Comparison of ENCODE assay signal across 1 cellular context in the genomic region with DNA sequence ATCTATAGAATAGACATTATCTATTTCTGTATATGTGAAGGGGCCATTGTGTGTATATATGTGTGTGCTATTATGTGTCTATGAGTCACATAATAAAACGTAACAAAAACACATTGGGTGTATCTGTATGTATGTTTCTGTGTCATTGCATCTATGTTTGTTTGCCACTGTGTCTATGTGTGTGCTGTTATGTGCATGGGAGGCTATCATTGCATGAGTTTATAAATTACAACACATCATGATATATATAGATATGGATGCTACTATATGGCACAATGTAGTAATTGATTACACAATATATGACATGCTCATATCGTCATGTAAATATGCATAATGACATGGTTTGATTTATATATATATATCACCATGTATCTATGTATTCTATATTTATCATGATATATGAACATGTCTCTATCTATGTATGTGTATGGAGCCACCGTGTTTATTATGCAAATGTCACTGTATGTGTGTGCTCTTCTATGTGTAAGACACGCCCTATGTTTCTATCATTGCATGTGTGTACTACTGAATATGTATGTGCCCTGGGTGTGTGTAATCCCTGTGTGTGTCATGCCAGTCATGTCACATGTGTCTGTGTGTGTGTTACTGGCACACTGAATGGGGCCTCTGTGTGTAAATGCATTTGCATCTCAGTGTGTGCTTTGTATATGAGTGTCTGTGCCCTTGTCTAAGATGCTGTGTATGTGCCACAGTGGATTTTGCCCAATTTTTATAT.
TF ChIP-seq lines count a peak whose summit lies in the region.

No MANE protein-coding gene starts in this region.

TF ChIP-seq in K562, 482 proteins besides CTCF, POLR2A, EP300 and RAD21 (continued from another document and continues in another):
- TF ChIP-seq, protein P1, sequence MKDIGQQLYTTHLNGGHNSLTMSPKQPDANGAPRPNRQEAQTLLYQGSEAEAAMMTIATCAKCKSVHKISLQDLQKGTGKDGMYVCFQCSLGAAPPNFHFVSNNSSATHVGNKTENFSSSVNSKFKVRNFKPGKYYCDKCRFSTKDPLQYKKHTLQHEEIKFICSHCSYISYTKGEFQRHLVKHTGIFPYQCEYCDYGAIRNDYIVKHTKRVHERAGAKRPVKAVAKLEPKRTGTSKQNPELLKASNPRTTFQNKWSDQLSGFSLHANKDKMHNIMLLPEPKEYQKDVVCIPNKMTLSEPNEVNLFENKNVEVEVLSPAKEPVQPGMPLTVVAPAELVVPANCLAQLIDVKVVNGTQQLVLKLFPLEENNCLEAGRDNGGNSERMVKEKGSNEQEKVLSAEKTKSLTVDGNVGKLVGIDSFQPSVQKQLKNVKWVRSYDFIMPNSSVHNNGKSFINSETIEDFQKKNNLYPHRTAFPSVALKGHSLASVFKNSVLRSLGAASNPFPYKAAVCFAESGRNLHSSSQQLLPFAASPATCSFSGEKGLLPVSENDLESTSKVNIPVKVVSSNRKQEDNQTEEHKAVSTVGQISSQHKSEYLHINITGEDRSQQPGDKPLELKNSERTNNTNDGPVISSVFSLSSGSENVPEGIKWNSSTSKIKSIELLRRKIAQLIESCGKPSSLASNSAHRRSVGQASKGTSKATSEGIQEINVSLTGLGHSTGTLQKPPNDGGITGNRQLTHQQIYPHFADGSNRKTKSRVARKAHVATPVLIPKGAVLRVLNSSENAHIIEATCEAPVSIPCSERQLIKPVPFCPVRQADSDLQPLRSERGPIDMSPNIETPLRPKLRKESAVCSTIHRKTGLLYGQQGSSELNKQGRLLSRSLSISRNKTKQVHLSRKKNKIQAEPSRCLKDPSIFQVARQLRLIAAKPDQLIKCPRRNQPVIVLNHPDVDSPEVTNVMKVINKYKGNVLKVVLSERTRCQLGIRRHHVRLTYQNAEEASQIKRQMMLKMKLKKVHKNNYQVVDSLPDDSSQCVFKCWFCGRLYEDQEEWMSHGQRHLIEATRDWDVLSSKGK (CRISPR knock-in tag; IDR thresholded peaks at IDR 0.05): no peak
- TF ChIP-seq TAF9B (IDR thresholded peaks at IDR 0.05; ENCODE audit: partially characterized antibody): no peak
- no peak for TF ChIP-seq CBFB (CRISPR knock-in tag; IDR thresholded peaks at IDR 0.05)
- no peak for TF ChIP-seq ZNF347 (CRISPR knock-in tag; IDR thresholded peaks at IDR 0.05; ENCODE audit: low read depth)
- no peak for TF ChIP-seq BCL6 (CRISPR knock-in tag; IDR thresholded peaks at IDR 0.05)
- TF ChIP-seq, protein P2, sequence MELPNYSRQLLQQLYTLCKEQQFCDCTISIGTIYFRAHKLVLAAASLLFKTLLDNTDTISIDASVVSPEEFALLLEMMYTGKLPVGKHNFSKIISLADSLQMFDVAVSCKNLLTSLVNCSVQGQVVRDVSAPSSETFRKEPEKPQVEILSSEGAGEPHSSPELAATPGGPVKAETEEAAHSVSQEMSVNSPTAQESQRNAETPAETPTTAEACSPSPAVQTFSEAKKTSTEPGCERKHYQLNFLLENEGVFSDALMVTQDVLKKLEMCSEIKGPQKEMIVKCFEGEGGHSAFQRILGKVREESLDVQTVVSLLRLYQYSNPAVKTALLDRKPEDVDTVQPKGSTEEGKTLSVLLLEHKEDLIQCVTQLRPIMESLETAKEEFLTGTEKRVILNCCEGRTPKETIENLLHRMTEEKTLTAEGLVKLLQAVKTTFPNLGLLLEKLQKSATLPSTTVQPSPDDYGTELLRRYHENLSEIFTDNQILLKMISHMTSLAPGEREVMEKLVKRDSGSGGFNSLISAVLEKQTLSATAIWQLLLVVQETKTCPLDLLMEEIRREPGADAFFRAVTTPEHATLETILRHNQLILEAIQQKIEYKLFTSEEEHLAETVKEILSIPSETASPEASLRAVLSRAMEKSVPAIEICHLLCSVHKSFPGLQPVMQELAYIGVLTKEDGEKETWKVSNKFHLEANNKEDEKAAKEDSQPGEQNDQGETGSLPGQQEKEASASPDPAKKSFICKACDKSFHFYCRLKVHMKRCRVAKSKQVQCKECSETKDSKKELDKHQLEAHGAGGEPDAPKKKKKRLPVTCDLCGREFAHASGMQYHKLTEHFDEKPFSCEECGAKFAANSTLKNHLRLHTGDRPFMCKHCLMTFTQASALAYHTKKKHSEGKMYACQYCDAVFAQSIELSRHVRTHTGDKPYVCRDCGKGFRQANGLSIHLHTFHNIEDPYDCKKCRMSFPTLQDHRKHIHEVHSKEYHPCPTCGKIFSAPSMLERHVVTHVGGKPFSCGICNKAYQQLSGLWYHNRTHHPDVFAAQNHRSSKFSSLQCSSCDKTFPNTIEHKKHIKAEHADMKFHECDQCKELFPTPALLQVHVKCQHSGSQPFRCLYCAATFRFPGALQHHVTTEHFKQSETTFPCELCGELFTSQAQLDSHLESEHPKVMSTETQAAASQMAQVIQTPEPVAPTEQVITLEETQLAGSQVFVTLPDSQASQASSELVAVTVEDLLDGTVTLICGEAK (IDR thresholded peaks at IDR 0.05): no peak
- TF ChIP-seq, protein P2 (CRISPR knock-in tag; IDR thresholded peaks at IDR 0.05): no peak
- TF ChIP-seq NFIC (IDR thresholded peaks at IDR 0.05): peak; percentile 37; the same call in 1 of the 2 replicates
- TF ChIP-seq, protein P3, sequence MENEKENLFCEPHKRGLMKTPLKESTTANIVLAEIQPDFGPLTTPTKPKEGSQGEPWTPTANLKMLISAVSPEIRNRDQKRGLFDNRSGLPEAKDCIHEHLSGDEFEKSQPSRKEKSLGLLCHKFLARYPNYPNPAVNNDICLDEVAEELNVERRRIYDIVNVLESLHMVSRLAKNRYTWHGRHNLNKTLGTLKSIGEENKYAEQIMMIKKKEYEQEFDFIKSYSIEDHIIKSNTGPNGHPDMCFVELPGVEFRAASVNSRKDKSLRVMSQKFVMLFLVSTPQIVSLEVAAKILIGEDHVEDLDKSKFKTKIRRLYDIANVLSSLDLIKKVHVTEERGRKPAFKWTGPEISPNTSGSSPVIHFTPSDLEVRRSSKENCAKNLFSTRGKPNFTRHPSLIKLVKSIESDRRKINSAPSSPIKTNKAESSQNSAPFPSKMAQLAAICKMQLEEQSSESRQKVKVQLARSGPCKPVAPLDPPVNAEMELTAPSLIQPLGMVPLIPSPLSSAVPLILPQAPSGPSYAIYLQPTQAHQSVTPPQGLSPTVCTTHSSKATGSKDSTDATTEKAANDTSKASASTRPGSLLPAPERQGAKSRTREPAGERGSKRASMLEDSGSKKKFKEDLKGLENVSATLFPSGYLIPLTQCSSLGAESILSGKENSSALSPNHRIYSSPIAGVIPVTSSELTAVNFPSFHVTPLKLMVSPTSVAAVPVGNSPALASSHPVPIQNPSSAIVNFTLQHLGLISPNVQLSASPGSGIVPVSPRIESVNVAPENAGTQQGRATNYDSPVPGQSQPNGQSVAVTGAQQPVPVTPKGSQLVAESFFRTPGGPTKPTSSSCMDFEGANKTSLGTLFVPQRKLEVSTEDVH (IDR thresholded peaks at IDR 0.05; ENCODE audit: low read depth, partially characterized antibody): peak; percentile 65
- no peak for TF ChIP-seq ZNF311 (CRISPR knock-in tag; IDR thresholded peaks at IDR 0.05)
- TF ChIP-seq ZNF764 (CRISPR knock-in tag; IDR thresholded peaks at IDR 0.05; ENCODE audit: low read depth): no peak
- TF ChIP-seq, protein P4, sequence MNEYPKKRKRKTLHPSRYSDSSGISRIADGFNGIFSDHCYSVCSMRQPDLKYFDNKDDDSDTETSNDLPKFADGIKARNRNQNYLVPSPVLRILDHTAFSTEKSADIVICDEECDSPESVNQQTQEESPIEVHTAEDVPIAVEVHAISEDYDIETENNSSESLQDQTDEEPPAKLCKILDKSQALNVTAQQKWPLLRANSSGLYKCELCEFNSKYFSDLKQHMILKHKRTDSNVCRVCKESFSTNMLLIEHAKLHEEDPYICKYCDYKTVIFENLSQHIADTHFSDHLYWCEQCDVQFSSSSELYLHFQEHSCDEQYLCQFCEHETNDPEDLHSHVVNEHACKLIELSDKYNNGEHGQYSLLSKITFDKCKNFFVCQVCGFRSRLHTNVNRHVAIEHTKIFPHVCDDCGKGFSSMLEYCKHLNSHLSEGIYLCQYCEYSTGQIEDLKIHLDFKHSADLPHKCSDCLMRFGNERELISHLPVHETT (CRISPR knock-in tag; conservative IDR thresholded peaks at IDR 0.05 in 1 of 2, IDR thresholded peaks at IDR 0.05 in 1 of 2): no peak
- TF ChIP-seq, protein P5, sequence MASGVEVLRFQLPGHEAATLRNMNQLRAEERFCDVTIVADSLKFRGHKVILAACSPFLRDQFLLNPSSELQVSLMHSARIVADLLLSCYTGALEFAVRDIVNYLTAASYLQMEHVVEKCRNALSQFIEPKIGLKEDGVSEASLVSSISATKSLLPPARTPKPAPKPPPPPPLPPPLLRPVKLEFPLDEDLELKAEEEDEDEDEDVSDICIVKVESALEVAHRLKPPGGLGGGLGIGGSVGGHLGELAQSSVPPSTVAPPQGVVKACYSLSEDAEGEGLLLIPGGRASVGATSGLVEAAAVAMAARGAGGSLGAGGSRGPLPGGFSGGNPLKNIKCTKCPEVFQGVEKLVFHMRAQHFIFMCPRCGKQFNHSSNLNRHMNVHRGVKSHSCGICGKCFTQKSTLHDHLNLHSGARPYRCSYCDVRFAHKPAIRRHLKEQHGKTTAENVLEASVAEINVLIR (CRISPR knock-in tag; IDR thresholded peaks at IDR 0.05): no peak
- TF ChIP-seq, protein P6, sequence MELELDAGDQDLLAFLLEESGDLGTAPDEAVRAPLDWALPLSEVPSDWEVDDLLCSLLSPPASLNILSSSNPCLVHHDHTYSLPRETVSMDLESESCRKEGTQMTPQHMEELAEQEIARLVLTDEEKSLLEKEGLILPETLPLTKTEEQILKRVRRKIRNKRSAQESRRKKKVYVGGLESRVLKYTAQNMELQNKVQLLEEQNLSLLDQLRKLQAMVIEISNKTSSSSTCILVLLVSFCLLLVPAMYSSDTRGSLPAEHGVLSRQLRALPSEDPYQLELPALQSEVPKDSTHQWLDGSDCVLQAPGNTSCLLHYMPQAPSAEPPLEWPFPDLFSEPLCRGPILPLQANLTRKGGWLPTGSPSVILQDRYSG (tag; conservative IDR thresholded peaks at IDR 0.05; ENCODE audit: low read depth): no peak
- TF ChIP-seq NR1H2 (CRISPR knock-in tag; IDR thresholded peaks at IDR 0.05): no peak
- TF ChIP-seq RFX1 (IDR thresholded peaks at IDR 0.05): no peak
- no peak for TF ChIP-seq PYGO2 (tag; IDR thresholded peaks at IDR 0.05)
- TF ChIP-seq, protein P7, sequence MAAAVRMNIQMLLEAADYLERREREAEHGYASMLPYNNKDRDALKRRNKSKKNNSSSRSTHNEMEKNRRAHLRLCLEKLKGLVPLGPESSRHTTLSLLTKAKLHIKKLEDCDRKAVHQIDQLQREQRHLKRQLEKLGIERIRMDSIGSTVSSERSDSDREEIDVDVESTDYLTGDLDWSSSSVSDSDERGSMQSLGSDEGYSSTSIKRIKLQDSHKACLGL (CRISPR knock-in tag; IDR thresholded peaks at IDR 0.05; ENCODE audit: borderline replicate concordance, poor library complexity, severe bottlenecking): no peak
- TF ChIP-seq FOXA1 (IDR thresholded peaks at IDR 0.05; ENCODE audit: borderline replicate concordance): no peak
- no peak for TF ChIP-seq DACH1 (IDR thresholded peaks at IDR 0.05; ENCODE audit: partially characterized antibody)
- TF ChIP-seq RBM25 (IDR thresholded peaks at IDR 0.05; ENCODE audit: low read depth, low read length, severe bottlenecking): no peak
- TF ChIP-seq CBX1 (IDR thresholded peaks at IDR 0.05; ENCODE audit: low read depth): peak; percentile 22; the same call in 1 of the 2 replicates
- TF ChIP-seq MYNN (IDR thresholded peaks at IDR 0.05): 0 out of 2 replicates have a peak, but pooled peaks have one; percentile 55
- no peak for TF ChIP-seq MYNN (CRISPR knock-in tag; IDR thresholded peaks at IDR 0.05)
